In genomic region chr4:99847362-99847976, GRCh38 we compare ENCODE assay signal across 10 cellular contexts. TPM values are rescaled to one million over a fixed set of nuclear protein-coding genes. Genes with fewer than 3 reads are reported as not detected.
A peak's percentile ranks its signal among the peaks of the same experiment; 100 is the strongest.
DNase-seq lines count a peak whose midpoint lies in the region; ATAC-seq and TF ChIP-seq lines count a peak whose summit lies in the region.
"Had no signal": no experiment of that assay in that cellular context is flagged by ENCODE, and none has a peak within 500 bp of the region (broad histone marks: within the 10 kb centered on the region; RNA-seq: fewer than 3 reads in every experiment).

No MANE protein-coding gene starts in this region.

- no peaks in the 10 kb centered on the region for H3K9me3 ChIP-seq in lower lobe of right lung
- H3K9me3 ChIP-seq in ovary, result no peaks in the 10 kb centered on the region

- TF ChIP-seq CTCF in lower lobe of right lung (IDR thresholded peaks at IDR 0.05) (no peak), ovary (IDR thresholded peaks at IDR 0.05) (no peak)

- intact Hi-C loops in lower lobe of right lung (cut with DNase I) (no loop called here), ovary (cut with DNase I) (no loop called here)

- no peak for TF ChIP-seq POLR2A in ovary (IDR thresholded peaks at IDR 0.05)

- H3K27ac ChIP-seq in lower lobe of right lung (no peak overlapping the region), ovary (no peak overlapping the region)

- ATAC-seq in GM18868 (IDR thresholded peaks at IDR 0.05; ENCODE audit: unreplicated experiment) (peak; percentile 61), GM21825 (IDR thresholded peaks at IDR 0.05; ENCODE audit: unreplicated experiment) (peak; percentile 69), lower lobe of right lung (peak; percentile 40 to 61)
- ATAC-seq: HCT116 had no signal

- H3K4me3 ChIP-seq in lower lobe of right lung, result no peak overlapping the region
- H3K4me3 ChIP-seq in ovary, result no peak overlapping the region

- TF ChIP-seq EP300 in ovary (IDR thresholded peaks at IDR 0.05), result no peak

- H3K27me3 ChIP-seq in lower lobe of right lung (ENCODE audit: low read depth) (no peaks in the 10 kb centered on the region), ovary (no peaks in the 10 kb centered on the region)

- no peaks in the 10 kb centered on the region for H3K36me3 ChIP-seq in lower lobe of right lung
- H3K36me3 ChIP-seq in ovary, result no peaks in the 10 kb centered on the region

- H3K4me1 ChIP-seq in lower lobe of right lung, result peaks cover 6% of the 10 kb centered on the region
- H3K4me1 ChIP-seq in ovary (ENCODE audit: insufficient read depth), result peaks cover 4% of the 10 kb centered on the region

- 85 to 92% (median 91%) methylated on average over 10 of the region's 10 CpGs for WGBS in ovary, 3 donors

- DNase-seq in Kasumi-1 (lab: John Stamatoyannopoulos, UW), result peak; percentile 30 to 36
- DNase-seq in lower lobe of right lung, result no peak
- no peak for DNase-seq in glomerular visceral epithelial cell (ENCODE audit: extremely low spot score)
- DNase-seq in middle frontal gyrus (ENCODE audit: extremely low spot score, low spot score), result no peak
- DNase-seq in ovary, result no peak
- DNase-seq in COLO829 (ENCODE audit: low spot score), result no peak

RNA-seq across cellular contexts. Expression of gene DAPP1, which starts 30.8 kb away (rescaled TPM):
- 15.1 TPM for total RNA-seq in lower lobe of right lung
- total RNA-seq in ovary, result 1 to 10 TPM in 2 of 7 donors, under 1 TPM in 5; 0.40 to 4.1 (median 0.65) TPM
- polyA plus RNA-seq in ovary, result 1 to 10 TPM in 1 of 2 donors, under 1 TPM in 1; 0.34 to 1.6 TPM
- total RNA-seq: endothelial cell of umbilical vein had no signal
- polyA plus RNA-seq: endothelial cell of umbilical vein had no signal

RNA-seq across cellular contexts. Expression of gene LAMTOR3, which starts 46.8 kb away (rescaled TPM):
- total RNA-seq in lower lobe of right lung (47.7 TPM), ovary (10 to 100 TPM; 36.5 to 52.4 (median 43.7) TPM)
- 10 to 100 TPM; 47.7 to 53.4 TPM for polyA plus RNA-seq in ovary

Comparison
In these comparisons a context has a peak if more than half of its experiments do, and no peak if none do; other contexts are left out.
1. DNase-seq: peak in Kasumi-1 (2 of 2); none in lower lobe of right lung (single experiment), glomerular visceral epithelial cell (single experiment), middle frontal gyrus (single experiment), ovary (0 of 5) and COLO829 (single experiment).
2. Peak in every context shown above with its lines, with median percentiles within 50 percentile points of each other: ATAC-seq.